8 cellular contexts compared by ENCODE assay signal in genomic region chr10:87860156-87860795, GRCh38. TPM values are rescaled to one million over a fixed set of nuclear protein-coding genes. Genes with fewer than 3 reads are reported as not detected.
A peak's percentile ranks its signal among the peaks of the same experiment; 100 is the strongest.
DNase-seq lines count a peak whose midpoint lies in the region; ATAC-seq, FAIRE-seq and TF ChIP-seq lines count a peak whose summit lies in the region.

No MANE protein-coding gene starts in this region.

- CTCF ChIA-PET in activated CD4-positive, alpha-beta memory T cell treated with anti-CD3 and anti-CD28 coated beads, Interleukin-2, amount 10 ng/mL, durations not matched to agents 7 days and 5 days (lab: Charles Lee), result interaction anchor here (1.2 to 3.8 kb wide), 6 partner anchors 9 to 693 kb away, joined by 3 to 52 read pairs (median 7); partner anchors contain the start of gene ATAD1

- peaks cover 17% of the 10 kb centered on the region for H3K36me3 Mint-ChIP-seq in activated CD4-positive, alpha-beta memory T cell treated with anti-CD3 and anti-CD28 coated beads, Interleukin-2, amount 10 ng/mL, durations not matched to agents 7 days and 5 days (ENCODE audit: low read depth)

- FAIRE-seq in GM12892 (lab: Jason Lieb, UNC), result peak; percentile 79

- H3K9me3 Mint-ChIP-seq in activated CD4-positive, alpha-beta memory T cell treated with anti-CD3 and anti-CD28 coated beads, Interleukin-2, amount 10 ng/mL, durations not matched to agents 7 days and 5 days, result peaks cover 2% of the 10 kb centered on the region

- peak overlapping the region in 4 of 11 experiments; percentile 98; a peak in 5 of 22 replicates for H3K9ac ChIP-seq in BLaER1 treated with 17β-estradiol and CSF1 and Interleukin-3, amounts not matched to agents 10 nM and 100 nM

- H3K27ac Mint-ChIP-seq in activated CD4-positive, alpha-beta memory T cell treated with anti-CD3 and anti-CD28 coated beads, Interleukin-2, amount 10 ng/mL, durations not matched to agents 7 days and 5 days, result no peak overlapping the region

- TF ChIP-seq POLR2A in GM12892 (IDR thresholded peaks at IDR 0.05; ENCODE audit: low read depth, low read length), result no peak

- H3K4me3 Mint-ChIP-seq in activated CD4-positive, alpha-beta memory T cell treated with anti-CD3 and anti-CD28 coated beads, Interleukin-2, amount 10 ng/mL, durations not matched to agents 7 days and 5 days, result peak overlapping the region; percentile 7

- no peak for ATAC-seq in GM21447 (IDR thresholded peaks at IDR 0.05; ENCODE audit: unreplicated experiment)

- no peaks in the 10 kb centered on the region for H3K27me3 ChIP-seq in BLaER1 treated with 17β-estradiol and CSF1 and Interleukin-3, amounts not matched to agents 10 nM and 100 nM

- DNase-seq in GM12892 (ENCODE audit: insufficient read length) (peak; percentile 23), NCI-H345 treated with DMSO at 0.1 percent for 48 hours (lab: John Stamatoyannopoulos, UW; ENCODE audit: unreplicated experiment) (peak; percentile 16), glomerular visceral epithelial cell (ENCODE audit: extremely low spot score) (peak; percentile 67), superior temporal gyrus (ENCODE audit: extremely low spot score) (peak; percentile 60), middle frontal gyrus (ENCODE audit: extremely low spot score, low spot score) (no peak)
- DNase-seq in activated CD4-positive, alpha-beta memory T cell treated with anti-CD3 and anti-CD28 coated beads, Interleukin-2, amount 10 ng/mL, durations not matched to agents 7 days and 5 days, result peak; percentile 23

- POLR2A ChIA-PET in activated CD4-positive, alpha-beta memory T cell treated with anti-CD3 and anti-CD28 coated beads, Interleukin-2, amount 10 ng/mL, durations not matched to agents 7 days and 5 days (lab: Charles Lee), result interaction anchor here (1.1 to 6.5 kb wide), 3 partner anchors 42 to 722 kb away, joined by 3 to 136 read pairs (median 74); partner anchors contain the start of genes ATAD1 and RNLS

- H3K4me1 ChIP-seq in BLaER1 treated with 17β-estradiol and CSF1 and Interleukin-3, amounts not matched to agents 10 nM and 100 nM, result peaks cover 15 to 23% (median 17%) of the 10 kb centered on the region in 10 experiments

- H3K4me1 Mint-ChIP-seq in activated CD4-positive, alpha-beta memory T cell treated with anti-CD3 and anti-CD28 coated beads, Interleukin-2, amount 10 ng/mL, durations not matched to agents 7 days and 5 days, result peaks cover 25% of the 10 kb centered on the region

- H3K27ac ChIP-seq in BLaER1 treated with 17β-estradiol and CSF1 and Interleukin-3, amounts not matched to agents 10 nM and 100 nM, result peak overlapping the region in 7 of 11 experiments; percentile 93 to 98 (median 97); a peak in 14 of 22 replicates

- peak overlapping the region; percentile 84 to 98 (median 92) for H3K4me2 ChIP-seq in BLaER1 treated with 17β-estradiol and CSF1 and Interleukin-3, amounts not matched to agents 10 nM and 100 nM

- no peaks in the 10 kb centered on the region for H3K27me3 Mint-ChIP-seq in activated CD4-positive, alpha-beta memory T cell treated with anti-CD3 and anti-CD28 coated beads, Interleukin-2, amount 10 ng/mL, durations not matched to agents 7 days and 5 days

- H3K9me3 ChIP-seq in BLaER1 treated with 17β-estradiol and CSF1 and Interleukin-3, amounts not matched to agents 10 nM and 100 nM (replicated peaks in 1 of 11), result peaks cover 0 to 9% (median 5%) of the 10 kb centered on the region in 11 experiments; a peak in 10 of 22 replicates

- peak overlapping the region in 4 of 10 experiments; percentile 80 to 90 (median 84); a peak in 7 of 20 replicates for H3K4me3 ChIP-seq in BLaER1 treated with 17β-estradiol and CSF1 and Interleukin-3, amounts not matched to agents 10 nM and 100 nM

- H3K36me3 ChIP-seq in BLaER1 treated with 17β-estradiol and CSF1 and Interleukin-3, amounts not matched to agents 10 nM and 100 nM, result no peaks in the 10 kb centered on the region

- H4K20me1 ChIP-seq in BLaER1 treated with 17β-estradiol and CSF1 and Interleukin-3, amounts not matched to agents 10 nM and 100 nM, result peaks cover 10 to 16% (median 13%) of the 10 kb centered on the region in 11 experiments; a peak in 21 of 22 replicates

RNA-seq across cellular contexts. Expression of gene KLLN, which starts 3.1 kb away (rescaled TPM):
- polyA plus RNA-seq in GM12892 (2012; ENCODE audit: missing spikeins), result 2.0 TPM
- under 1 TPM; 0.81 to 0.95 TPM for total RNA-seq in activated CD4-positive, alpha-beta memory T cell treated with anti-CD3 and anti-CD28 coated beads, Interleukin-2, amount 10 ng/mL, durations not matched to agents 7 days and 5 days

RNA-seq across cellular contexts. Expression of gene PTEN, which starts 3.1 kb away (rescaled TPM):
- polyA plus RNA-seq in GM12892 (2012; ENCODE audit: missing spikeins), result 101 TPM
- total RNA-seq in activated CD4-positive, alpha-beta memory T cell treated with anti-CD3 and anti-CD28 coated beads, Interleukin-2, amount 10 ng/mL, durations not matched to agents 7 days and 5 days, result 10 to 100 TPM; 88.5 to 89.2 TPM

RNA-seq across cellular contexts. Expression of gene ATAD1, which starts 42.2 kb away (rescaled TPM):
- 33.6 TPM for polyA plus RNA-seq in GM12892 (2012; ENCODE audit: missing spikeins)
- 10 to 100 TPM; 38.5 to 42.2 TPM for total RNA-seq in activated CD4-positive, alpha-beta memory T cell treated with anti-CD3 and anti-CD28 coated beads, Interleukin-2, amount 10 ng/mL, durations not matched to agents 7 days and 5 days
